17 cellular contexts compared by ENCODE assay signal in genomic region chr12:95742586-95742985, GRCh38. TPM values are rescaled to one million over a fixed set of nuclear protein-coding genes. Genes with fewer than 3 reads are reported as not detected.
"Had no signal": no experiment of that assay in that cellular context is flagged by ENCODE, and none has a peak within 500 bp of the region (broad histone marks: within the 10 kb centered on the region; RNA-seq: fewer than 3 reads in every experiment).

No MANE protein-coding gene starts in this region.

- H3K4me3 ChIP-seq: esophagus squamous epithelium, lower lobe of right lung, skin epidermis, stomach, tibial artery had no signal

- ATAC-seq: foreskin keratinocyte; lower lobe of right lung; naive thymus-derived CD4-positive, alpha-beta T cell had no signal

- DNase-seq: activated CD4-positive, alpha-beta T cell treated with anti-CD3 and anti-CD28 coated beads for 4 hours; activated CD8-positive, alpha-beta memory T cell treated with anti-CD3 and anti-CD28 coated beads for 24 hours; activated naive CD4-positive, alpha-beta T cell treated with anti-CD3 and anti-CD28 coated beads, Interleukin-2, amount 10 ng/mL, durations not matched to agents 7 days and 5 days; activated T-cell treated with anti-CD3 and anti-CD28 coated beads for 4 hours; dermis blood vessel endothelial cell; esophagus squamous epithelium; foreskin keratinocyte; kidney glomerular epithelial cell; lower lobe of right lung; naive thymus-derived CD4-positive, alpha-beta T cell; SK-N-SH; stomach; T-helper 1 cell; tibial artery had no signal

- H3K27ac ChIP-seq: esophagus squamous epithelium, foreskin keratinocyte, lower lobe of right lung, neutrophil had no signal

RNA-seq across cellular contexts. Expression of gene NTN4, which starts 48.0 kb away (rescaled TPM):
- total RNA-seq: activated T-helper 2 cell treated with anti-CD3 and anti-CD28 coated beads, Interferon-gamma antibody, Interleukin-2, Interleukin-4, amounts not matched to agents 10 μg/mL and 5 μg/mL and 100 μg/mL, durations not matched to agents 14 hours and 24 hours and 36 hours had no signal
